8 cellular contexts compared by ENCODE assay signal in the genomic region with DNA sequence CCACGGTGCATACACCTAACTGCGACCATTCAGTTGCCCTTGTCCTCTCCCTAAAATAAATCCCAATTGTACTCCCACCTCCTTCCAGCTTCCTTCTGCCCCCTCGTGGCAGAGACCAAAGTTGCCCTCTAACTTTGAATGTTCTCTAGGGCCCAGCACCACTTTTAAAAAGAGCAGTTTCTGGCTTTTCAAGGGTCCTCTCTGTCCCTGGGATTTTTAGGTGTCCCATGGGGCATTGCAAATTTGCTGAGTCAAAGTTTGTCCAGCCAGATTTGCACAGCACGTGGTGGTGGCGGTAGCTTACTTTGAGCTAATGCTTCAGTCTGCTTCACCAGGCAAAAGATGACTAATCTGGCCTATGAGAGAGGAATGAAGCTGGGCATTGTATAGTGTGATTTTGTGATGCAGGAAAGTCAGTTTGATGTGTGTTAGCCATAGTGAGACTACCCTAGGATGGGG.
DNase-seq lines count a peak whose midpoint lies in the region; ATAC-seq, FAIRE-seq and TF ChIP-seq lines count a peak whose summit lies in the region.

No MANE protein-coding gene starts in this region.

- H4K20me1 ChIP-seq in K562 (replicated peaks; ENCODE audit: control insufficient read depth, insufficient read depth, low read length), result no peaks in the 10 kb centered on the region

- H3K4me2 ChIP-seq in A549, result peak overlapping the region; percentile 26; the same call in 2 of the 3 replicates
- H3K4me2 ChIP-seq in K562 (ENCODE audit: insufficient read depth, low read length), result no peak overlapping the region

- no peaks in the 10 kb centered on the region for H3K79me2 ChIP-seq in K562 (ENCODE audit: control insufficient read depth, insufficient read depth, low read length)

- peak; percentile 57 to 81; a peak in 4 of 6 replicates for ATAC-seq in A549
- peak; percentile 81 for ATAC-seq in K562
- ATAC-seq in lower lobe of right lung, result peak; percentile 43 to 59
- ATAC-seq in GM19452 (IDR thresholded peaks at IDR 0.05; ENCODE audit: unreplicated experiment), result no peak

- TF ChIP-seq RAD21 in A549 (conservative IDR thresholded peaks at IDR 0.05 in 1 of 2, IDR thresholded peaks at IDR 0.05 in 1 of 2) (peak; percentile 30 to 34; a peak in 2 of 5 replicates), K562 (CRISPR knock-in tag; conservative IDR thresholded peaks at IDR 0.05 in 1 of 2, IDR thresholded peaks at IDR 0.05 in 1 of 2) (peak; percentile 54 to 76; a peak in 3 of 4 replicates)

- WGBS in A549 (ENCODE audit: missing lambda C conversion rate), result 20% methylated on average over 5 of the region's 5 CpGs
- WGBS in K562 (ENCODE audit: insufficient coverage, low coverage, missing lambda C conversion rate), result 0% methylated on average over 5 of the region's 5 CpGs

- POLR2A ChIA-PET in A549 (lab: Yijun Ruan, JAX) (no interaction called here), K562 (lab: Yijun Ruan, JAX) (interaction anchor here (0.7 to 1.7 kb wide), 8 partner anchors 17 to 376 kb away, joined by 3 to 5 read pairs (median 4); no protein-coding TSS in a partner anchor)

- H3K9me1 ChIP-seq in K562 (ENCODE audit: control insufficient read depth, insufficient read depth, low read length), result no peaks in the 10 kb centered on the region

- no peak overlapping the region for H3K4me3 ChIP-seq in A549
- H3K4me3 ChIP-seq in GM12865 (ENCODE audit: low read depth, low read length), result no peak overlapping the region
- no peak overlapping the region for H3K4me3 ChIP-seq in K562
- no peak overlapping the region for H3K4me3 ChIP-seq in lower lobe of right lung

- FAIRE-seq in A549 (lab: Jason Lieb, UNC) (no peak), K562 (lab: Jason Lieb, UNC) (peak; percentile 79)

- TF ChIP-seq POLR2A in A549 (IDR thresholded peaks at IDR 0.05; ENCODE audit: low read length), result no peak
- no peak for TF ChIP-seq POLR2A in K562 (conservative IDR thresholded peaks at IDR 0.05)

- CTCF ChIA-PET in A549 (lab: Yijun Ruan, JAX) (interaction anchor here (0.6 to 4.4 kb wide), 18 partner anchors 9 to 913 kb away, joined by 3 to 48 read pairs (median 4); no protein-coding TSS in a partner anchor), K562 (lab: Yijun Ruan, JAX; ENCODE audit: low intra/inter-chr PET ratio) (interaction anchor here (0.6 to 5.3 kb wide), 2 partner anchors 301 to 1367 kb away, joined by 3 to 87 read pairs; no protein-coding TSS in a partner anchor)

- H3K27ac ChIP-seq in A549 (peak overlapping the region; percentile 20 to 69; a peak in 5 of 6 replicates), K562 (ENCODE audit: extremely low read depth, low read depth, low read length) (no peak overlapping the region), lower lobe of right lung (no peak overlapping the region)

- no peak overlapping the region for H3K9ac ChIP-seq in K562 (ENCODE audit: insufficient read depth in 1 of 2, low read depth in 2 of 2, low read length in 2 of 2)

- H3K27me3 ChIP-seq in K562 (ENCODE audit: control insufficient read depth in 2 of 2, insufficient read depth in 2 of 2, low read length in 2 of 2) (peaks cover 4 to 7% of the 10 kb centered on the region in 2 experiments; a peak in 2 of 5 replicates), lower lobe of right lung (ENCODE audit: low read depth) (no peaks in the 10 kb centered on the region)

- BruUV-seq in K562 (replicated peaks; lab: Mats Ljungman, UMichigan), result no TSS peak

- H3K4me1 ChIP-seq in A549 (peaks cover 26% of the 10 kb centered on the region), K562 (replicated peaks in 1 of 2; ENCODE audit: control insufficient read depth in 2 of 2, insufficient read depth in 2 of 2, low read length in 2 of 2) (peaks cover 5 to 6% of the 10 kb centered on the region in 2 experiments; a peak in 2 of 5 replicates), lower lobe of right lung (no peaks in the 10 kb centered on the region)

- TF ChIP-seq EP300 in A549 (IDR thresholded peaks at IDR 0.05) (no peak), K562 (IDR thresholded peaks at IDR 0.05; ENCODE audit: low read length) (no peak)

- TF ChIP-seq CTCF in A549 (IDR thresholded peaks at IDR 0.05) (peak; percentile 54), GM12865 (IDR thresholded peaks at IDR 0.05; ENCODE audit: insufficient read depth, low read depth, low read length, missing control alignments) (peak; percentile 66), K562 (IDR thresholded peaks at IDR 0.05 in 2 of 3, conservative IDR thresholded peaks at IDR 0.05 in 1 of 3; ENCODE audit: insufficient read depth in 2 of 3, low read depth in 1 of 3, low read length in 3 of 3) (peak; percentile 76 to 82 (median 80)), lower lobe of right lung (IDR thresholded peaks at IDR 0.05) (peak; percentile 63)

- DNase-seq in A549 (ENCODE audit: low read depth in 1 of 2, low spot score in 1 of 2), result peak; percentile 38 to 46
- peak; percentile 31 for DNase-seq in GM12865 (ENCODE audit: low read depth)
- DNase-seq in NCI-H748 (lab: John Stamatoyannopoulos, UW; ENCODE audit: unreplicated experiment), result peak; percentile 79
- DNase-seq in K562 (ENCODE audit: extremely low read depth in 1 of 4, low spot score in 3 of 4), result peak; percentile 63 to 66 (median 65)
- DNase-seq in lower lobe of right lung, result no peak
- no peak for DNase-seq in hypothalamus (lab: John Stamatoyannopoulos, UW)
- no peak for DNase-seq in dedifferentiated amniotic fluid mesenchymal stem cell (ENCODE audit: extremely low spot score)

- H3K9me3 ChIP-seq in A549, result no peaks in the 10 kb centered on the region
- no peaks in the 10 kb centered on the region for H3K9me3 ChIP-seq in K562 (replicated peaks; ENCODE audit: control insufficient read depth, insufficient read depth, low read depth, low read length)
- H3K9me3 ChIP-seq in lower lobe of right lung, result no peaks in the 10 kb centered on the region

- H2AFZ ChIP-seq in K562 (ENCODE audit: low read depth, low read length), result no peak overlapping the region

- intact Hi-C loops in K562 (cut with micrococcal nuclease) (loop anchor here (2.0 to 10.0 kb wide), 3 partner anchors 302 to 732 kb away; a partner anchor contains a TSS), lower lobe of right lung (cut with DNase I) (no loop called here)

- H3K36me3 ChIP-seq in K562 (ENCODE audit: control insufficient read depth, insufficient read depth, low read length) (no peaks in the 10 kb centered on the region), lower lobe of right lung (no peaks in the 10 kb centered on the region)

- in situ Hi-C loops in K562 (cut with MboI), result no loop called here

TF ChIP-seq in A549, 52 proteins besides CTCF, POLR2A, EP300 and RAD21:
- TF ChIP-seq SMC3 (IDR thresholded peaks at IDR 0.05) (peak; percentile 39; the same call in 2 of the 3 replicates), HOXB13 (CRISPR knock-in tag; IDR thresholded peaks at IDR 0.05; ENCODE audit: low read depth) (no peak), MAFK (IDR thresholded peaks at IDR 0.05; ENCODE audit: partially characterized antibody) (peak; percentile 84)
- TF ChIP-seq, protein P1, sequence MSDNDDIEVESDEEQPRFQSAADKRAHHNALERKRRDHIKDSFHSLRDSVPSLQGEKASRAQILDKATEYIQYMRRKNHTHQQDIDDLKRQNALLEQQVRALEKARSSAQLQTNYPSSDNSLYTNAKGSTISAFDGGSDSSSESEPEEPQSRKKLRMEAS (IDR thresholded peaks at IDR 0.05), result peak; percentile 46; the same call in 1 of the 2 replicates

TF ChIP-seq in K562, 482 proteins besides CTCF, POLR2A, EP300 and RAD21 (continues in another document):
- TF ChIP-seq ZNF282 (CRISPR knock-in tag; IDR thresholded peaks at IDR 0.05), result no peak
- TF ChIP-seq, protein P2, sequence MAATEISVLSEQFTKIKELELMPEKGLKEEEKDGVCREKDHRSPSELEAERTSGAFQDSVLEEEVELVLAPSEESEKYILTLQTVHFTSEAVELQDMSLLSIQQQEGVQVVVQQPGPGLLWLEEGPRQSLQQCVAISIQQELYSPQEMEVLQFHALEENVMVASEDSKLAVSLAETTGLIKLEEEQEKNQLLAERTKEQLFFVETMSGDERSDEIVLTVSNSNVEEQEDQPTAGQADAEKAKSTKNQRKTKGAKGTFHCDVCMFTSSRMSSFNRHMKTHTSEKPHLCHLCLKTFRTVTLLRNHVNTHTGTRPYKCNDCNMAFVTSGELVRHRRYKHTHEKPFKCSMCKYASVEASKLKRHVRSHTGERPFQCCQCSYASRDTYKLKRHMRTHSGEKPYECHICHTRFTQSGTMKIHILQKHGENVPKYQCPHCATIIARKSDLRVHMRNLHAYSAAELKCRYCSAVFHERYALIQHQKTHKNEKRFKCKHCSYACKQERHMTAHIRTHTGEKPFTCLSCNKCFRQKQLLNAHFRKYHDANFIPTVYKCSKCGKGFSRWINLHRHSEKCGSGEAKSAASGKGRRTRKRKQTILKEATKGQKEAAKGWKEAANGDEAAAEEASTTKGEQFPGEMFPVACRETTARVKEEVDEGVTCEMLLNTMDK (IDR thresholded peaks at IDR 0.05; ENCODE audit: borderline replicate concordance, insufficient read depth, low read depth, low read length, poor library complexity, severe bottlenecking), result peak; percentile 21
- TF ChIP-seq CAMTA2 (CRISPR knock-in tag; conservative IDR thresholded peaks at IDR 0.05), result no peak
- 0 out of 4 replicates have a peak, but pooled peaks of 1 of the 2 experiments have one; percentile 8 for TF ChIP-seq MAZ (CRISPR knock-in tag; conservative IDR thresholded peaks at IDR 0.05 in 1 of 2, IDR thresholded peaks at IDR 0.05 in 1 of 2)
- no peak for TF ChIP-seq NELFE (IDR thresholded peaks at IDR 0.05; ENCODE audit: insufficient read depth, insufficient read length)
- peak; percentile 35; the same call in 1 of the 2 replicates for TF ChIP-seq MAFK (IDR thresholded peaks at IDR 0.05; ENCODE audit: low read length)
- TF ChIP-seq RBFOX2 (IDR thresholded peaks at IDR 0.05; ENCODE audit: low read depth, low read length), result no peak
- peak; percentile 34 for TF ChIP-seq NFE2 (IDR thresholded peaks at IDR 0.05; ENCODE audit: low read depth)
- TF ChIP-seq BCOR (IDR thresholded peaks at IDR 0.05), result no peak
- TF ChIP-seq SIN3B (IDR thresholded peaks at IDR 0.05; ENCODE audit: low read depth), result no peak
- TF ChIP-seq PTBP1 (IDR thresholded peaks at IDR 0.05; ENCODE audit: low read depth, low read length), result no peak
- TF ChIP-seq KLF16 (IDR thresholded peaks at IDR 0.05), result 0 out of 2 replicates have a peak, but pooled peaks have one; percentile 46

Comparison
In these comparisons a context has a peak if more than half of its experiments do, and no peak if none do; other contexts are left out.
1. DNase-seq: peak in A549 (2 of 2), GM12865 (single experiment), NCI-H748 (single experiment) and K562 (4 of 4); none in lower lobe of right lung (single experiment), hypothalamus (0 of 51) and dedifferentiated amniotic fluid mesenchymal stem cell (single experiment).
2. H3K27ac ChIP-seq: peak in A549 (2 of 2); none in K562 (single experiment) and lower lobe of right lung (single experiment).
3. Peak in every context shown above with its lines, with median percentiles within 50 percentile points of each other: CTCF ChIP-seq.